In the genomic region with DNA sequence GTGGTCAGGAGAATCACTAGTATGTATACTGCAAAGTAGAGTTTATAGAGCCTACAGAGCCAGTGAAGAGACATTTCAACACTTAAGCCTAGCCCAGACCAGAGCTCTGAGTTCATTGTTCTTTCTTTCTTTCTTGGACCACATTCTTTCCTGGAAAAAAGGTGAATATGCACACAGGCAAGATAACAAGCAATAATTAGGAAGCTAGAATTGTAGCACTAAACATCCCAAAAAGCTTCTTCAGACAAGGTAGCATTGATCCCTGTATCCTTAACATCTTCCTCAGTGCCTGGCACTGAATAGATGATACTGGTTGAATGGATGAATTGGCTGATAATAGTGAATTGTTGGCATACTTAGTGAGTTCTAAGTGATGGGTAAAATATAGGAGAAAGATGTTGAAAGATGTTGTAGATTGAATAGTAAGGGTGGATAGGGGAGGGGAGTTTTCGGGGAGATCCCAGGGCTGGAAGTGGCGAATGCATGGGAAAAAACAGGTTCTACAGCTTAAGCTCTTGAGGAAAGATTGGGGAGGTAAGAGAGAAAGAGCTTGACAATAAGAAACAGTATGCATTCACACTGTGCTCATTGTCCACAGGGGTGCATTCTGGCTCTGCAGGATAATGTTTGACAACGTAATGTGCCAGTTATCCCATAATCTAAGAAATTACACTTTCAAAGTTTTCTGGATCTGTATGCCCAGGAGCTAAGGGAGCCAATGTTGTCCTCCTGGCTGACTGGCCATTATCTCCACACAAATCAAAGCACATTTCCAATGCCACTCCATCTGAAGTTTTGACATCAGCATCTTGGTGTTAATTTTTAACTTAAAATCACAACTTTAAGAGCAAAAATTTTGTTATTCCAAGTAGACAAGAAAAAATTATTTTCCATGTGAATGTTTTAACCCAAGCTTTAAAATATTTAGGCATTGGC, we compare ENCODE assay signal across 21 cellular contexts. TPM values are rescaled to one million over a fixed set of nuclear protein-coding genes. Genes with fewer than 3 reads are reported as not detected.
DNase-seq lines count a peak whose midpoint lies in the region; ATAC-seq, FAIRE-seq and TF ChIP-seq lines count a peak whose summit lies in the region.
"Had no signal": no experiment of that assay in that cellular context is flagged by ENCODE, and none has a peak within 500 bp of the region (broad histone marks: within the 10 kb centered on the region; RNA-seq: fewer than 3 reads in every experiment).

No MANE protein-coding gene starts in this region.

- TF ChIP-seq CTCF in astrocyte (IDR thresholded peaks at IDR 0.05; ENCODE audit: insufficient read depth, low read depth, low read length) (no peak), nephron (IDR thresholded peaks at IDR 0.05; ENCODE audit: unreplicated experiment in 3 of 3) (no peak)

- H3K9me3 ChIP-seq in HUES64 (ENCODE audit: insufficient read depth, low read depth, low read length) (no peaks in the 10 kb centered on the region), astrocyte (ENCODE audit: insufficient read depth, low read depth, low read length) (no peaks in the 10 kb centered on the region)
- H3K9me3 ChIP-seq: ascending aorta, colonic mucosa, uterus had no signal

- H3K27ac ChIP-seq in HUES64 (ENCODE audit: low read depth, low read length) (0 out of 2 replicates have a peak overlapping the region, but pooled peaks have one; percentile 20), astrocyte (ENCODE audit: low read depth, low read length) (peak overlapping the region; percentile 5)
- H3K27ac ChIP-seq: colonic mucosa had no signal

- H3K27me3 ChIP-seq in HUES64 (ENCODE audit: insufficient read depth, low read length), result no peaks in the 10 kb centered on the region
- H3K27me3 ChIP-seq in astrocyte (ENCODE audit: insufficient read depth, low read length), result no peaks in the 10 kb centered on the region
- H3K27me3 ChIP-seq: ascending aorta, colonic mucosa, uterus had no signal

- H3K4me1 Mint-ChIP-seq in activated CD8-positive, alpha-beta memory T cell treated with anti-CD3 and anti-CD28 coated beads, Interleukin-2, amount 10 ng/mL, durations not matched to agents 7 days and 5 days, result peaks cover 32% of the 10 kb centered on the region
- peaks cover 29% of the 10 kb centered on the region for H3K4me1 Mint-ChIP-seq in astrocyte (ENCODE audit: low read depth, unreplicated experiment)
- H3K4me1 Mint-ChIP-seq in nephron, result peaks cover 33% of the 10 kb centered on the region

- H3K4me3 ChIP-seq in HUES64 (ENCODE audit: low read length) (no peak overlapping the region), astrocyte (ENCODE audit: insufficient read depth, low read depth, low read length) (no peak overlapping the region)
- H3K4me3 ChIP-seq: ascending aorta, colonic mucosa, uterus had no signal

- ATAC-seq in activated CD8-positive, alpha-beta memory T cell treated with anti-CD3 and anti-CD28 coated beads, Interleukin-2, amount 10 ng/mL, durations not matched to agents 7 days and 5 days, result no peak
- no peak for ATAC-seq in GM21723 (IDR thresholded peaks at IDR 0.05; ENCODE audit: unreplicated experiment)
- ATAC-seq: sciatic nerve had no signal

- DNase-seq in activated CD8-positive, alpha-beta memory T cell treated with anti-CD3 and anti-CD28 coated beads, Interleukin-2, amount 10 ng/mL, durations not matched to agents 7 days and 5 days, result no peak
- DNase-seq in activated CD8-positive, alpha-beta memory T cell treated with anti-CD3 and anti-CD28 coated beads, Interleukin-2, amount 50 U/mL, for 4 hours, result no peak
- DNase-seq in astrocyte (ENCODE audit: low read depth) (no peak), head of caudate nucleus (no peak), NCI-H2107 treated with DMSO at 0.1 percent for 48 hours (lab: John Stamatoyannopoulos, UW; ENCODE audit: unreplicated experiment) (no peak)
- DNase-seq: activated CD4-positive, alpha-beta memory T cell treated with anti-CD3 and anti-CD28 coated beads, Interleukin-2, amount 10 ng/mL, durations not matched to agents 7 days and 5 days; activated effector memory CD4-positive, alpha-beta T cell treated with anti-CD3 and anti-CD28 coated beads, Interleukin-2, amount 50 U/mL, for 16 hours; colonic mucosa; DND-41; foreskin melanocyte; MV-4-11; NCI-H69; nucleus accumbens; stimulated activated CD4-positive, alpha-beta T cell treated with anti-CD3 and anti-CD28 coated beads, Interleukin-1b, Interleukin-23, amount 100 ng/mL, for 48 hours; uterus had no signal

- peaks cover 19% of the 10 kb centered on the region for H3K36me3 ChIP-seq in HUES64 (ENCODE audit: insufficient read depth, low read length)
- no peaks in the 10 kb centered on the region for H3K36me3 ChIP-seq in astrocyte (ENCODE audit: insufficient read depth, low read length)
- H3K36me3 ChIP-seq: colonic mucosa, uterus had no signal

- H3K4me1 ChIP-seq in HUES64 (ENCODE audit: insufficient read depth, low read length), result peaks cover 14% of the 10 kb centered on the region
- peaks cover 8% of the 10 kb centered on the region for H3K4me1 ChIP-seq in astrocyte (ENCODE audit: insufficient read depth, low read length)

- H3K79me2 ChIP-seq in astrocyte (ENCODE audit: insufficient read depth, low read length), result no peaks in the 10 kb centered on the region

- 91% methylated on average over 3 of the region's 3 CpGs for WGBS in HUES64

- no peak overlapping the region for H2AFZ ChIP-seq in astrocyte (ENCODE audit: low read depth, low read length)

- no peaks in the 10 kb centered on the region for H3K9me3 Mint-ChIP-seq in activated CD8-positive, alpha-beta memory T cell treated with anti-CD3 and anti-CD28 coated beads, Interleukin-2, amount 10 ng/mL, durations not matched to agents 7 days and 5 days (ENCODE audit: low read depth)
- H3K9me3 Mint-ChIP-seq in astrocyte (ENCODE audit: unreplicated experiment) (no peaks in the 10 kb centered on the region), nephron (no peaks in the 10 kb centered on the region)
- H3K9me3 Mint-ChIP-seq: activated CD4-positive, alpha-beta memory T cell treated with anti-CD3 and anti-CD28 coated beads, Interleukin-2, amount 10 ng/mL, durations not matched to agents 7 days and 5 days; CD14-positive monocyte had no signal

- H3K4me3 Mint-ChIP-seq in activated CD8-positive, alpha-beta memory T cell treated with anti-CD3 and anti-CD28 coated beads, Interleukin-2, amount 10 ng/mL, durations not matched to agents 7 days and 5 days, result no peak overlapping the region
- H3K4me3 Mint-ChIP-seq in astrocyte (ENCODE audit: unreplicated experiment) (no peak overlapping the region), nephron (no peak overlapping the region)
- H3K4me3 Mint-ChIP-seq: activated CD4-positive, alpha-beta memory T cell treated with anti-CD3 and anti-CD28 coated beads, Interleukin-2, amount 10 ng/mL, durations not matched to agents 7 days and 5 days; CD14-positive monocyte had no signal

- peak overlapping the region; percentile 34 for H3K27ac Mint-ChIP-seq in activated CD8-positive, alpha-beta memory T cell treated with anti-CD3 and anti-CD28 coated beads, Interleukin-2, amount 10 ng/mL, durations not matched to agents 7 days and 5 days
- no peak overlapping the region for H3K27ac Mint-ChIP-seq in astrocyte (ENCODE audit: unreplicated experiment)
- peak overlapping the region; percentile 0 to 6 (median 4) for H3K27ac Mint-ChIP-seq in nephron
- H3K27ac Mint-ChIP-seq: activated CD4-positive, alpha-beta memory T cell treated with anti-CD3 and anti-CD28 coated beads, Interleukin-2, amount 10 ng/mL, durations not matched to agents 7 days and 5 days had no signal

- H3K27me3 Mint-ChIP-seq in activated CD8-positive, alpha-beta memory T cell treated with anti-CD3 and anti-CD28 coated beads, Interleukin-2, amount 10 ng/mL, durations not matched to agents 7 days and 5 days, result no peaks in the 10 kb centered on the region
- H3K27me3 Mint-ChIP-seq in astrocyte (ENCODE audit: low read depth, unreplicated experiment), result no peaks in the 10 kb centered on the region
- no peaks in the 10 kb centered on the region for H3K27me3 Mint-ChIP-seq in nephron (ENCODE audit: low read depth)
- H3K27me3 Mint-ChIP-seq: activated CD4-positive, alpha-beta memory T cell treated with anti-CD3 and anti-CD28 coated beads, Interleukin-2, amount 10 ng/mL, durations not matched to agents 7 days and 5 days had no signal

- H3K36me3 Mint-ChIP-seq in activated CD8-positive, alpha-beta memory T cell treated with anti-CD3 and anti-CD28 coated beads, Interleukin-2, amount 10 ng/mL, durations not matched to agents 7 days and 5 days, result peaks cover 6% of the 10 kb centered on the region
- H3K36me3 Mint-ChIP-seq in astrocyte (ENCODE audit: low read depth, unreplicated experiment), result no peaks in the 10 kb centered on the region
- H3K36me3 Mint-ChIP-seq in nephron (ENCODE audit: low read depth), result peaks cover 7% of the 10 kb centered on the region

- H3K9ac ChIP-seq in HUES64 (ENCODE audit: low read depth, low read length) (no peak overlapping the region), astrocyte (ENCODE audit: low read length) (no peak overlapping the region)

- H4K20me1 ChIP-seq in astrocyte (ENCODE audit: insufficient read depth, low read length), result no peaks in the 10 kb centered on the region

- CTCF ChIA-PET in activated CD8-positive, alpha-beta memory T cell treated with anti-CD3 and anti-CD28 coated beads, Interleukin-2, amount 10 ng/mL, durations not matched to agents 7 days and 5 days (lab: Charles Lee), result interaction anchor here (0.6 to 3.3 kb wide), 5 partner anchors 9 to 180 kb away, joined by 3 to 14 read pairs (median 3); no protein-coding TSS in a partner anchor

- intact Hi-C loops in head of caudate nucleus (cut with DNase I), result no loop called here

- no peak for FAIRE-seq in astrocyte (lab: Jason Lieb, UNC)

- no peak overlapping the region for H3K4me2 ChIP-seq in astrocyte (ENCODE audit: low read length)

RNA-seq across cellular contexts. Expression of a gene that starts 35.6 kb away (rescaled TPM):
- 10 to 100 TPM; 14.3 to 15.5 TPM for total RNA-seq in activated CD8-positive, alpha-beta memory T cell treated with anti-CD3 and anti-CD28 coated beads, Interleukin-2, amount 10 ng/mL, durations not matched to agents 7 days and 5 days
- polyA plus RNA-seq in HUES64 (2013, experiment 1 of 2), result 15.5 TPM
- polyA plus RNA-seq in HUES64 (2013, experiment 2 of 2), result 12.6 TPM
- 9.0 and 9.2 TPM in 2 replicates for total RNA-seq in astrocyte

RNA-seq across cellular contexts. Expression of a gene that starts 35.8 kb away (rescaled TPM):
- 10 to 100 TPM; 52.3 to 58.6 TPM for total RNA-seq in activated CD8-positive, alpha-beta memory T cell treated with anti-CD3 and anti-CD28 coated beads, Interleukin-2, amount 10 ng/mL, durations not matched to agents 7 days and 5 days
- polyA plus RNA-seq in HUES64 (2013, experiment 1 of 2), result 13.2 TPM
- polyA plus RNA-seq in HUES64 (2013, experiment 2 of 2), result 14.6 TPM
- total RNA-seq in astrocyte, result 33.4 and 41.7 TPM in 2 replicates
